24 cellular contexts compared by ENCODE assay signal in genomic region chr2:65334714-65335113, GRCh38.
"Had no signal": no experiment of that assay in that cellular context is flagged by ENCODE, and none has a peak within 500 bp of the region (broad histone marks: within the 10 kb centered on the region; RNA-seq: fewer than 3 reads in every experiment).

No MANE protein-coding gene starts in this region.

- H3K27me3 ChIP-seq: dorsolateral prefrontal cortex, esophagus squamous epithelium, gastrocnemius medialis, heart left ventricle, hepatocyte, left lung had no signal

- H3K36me3 Mint-ChIP-seq: memory B cell had no signal

- H3K36me3 ChIP-seq: gastrocnemius medialis had no signal

- H3K4me3 ChIP-seq: coronary artery, dorsolateral prefrontal cortex, esophagus squamous epithelium, gastrocnemius medialis, heart left ventricle, hepatocyte, left lung, lower lobe of right lung had no signal

- H3K27ac Mint-ChIP-seq: immature natural killer cell; memory B cell; naive thymus-derived CD4-positive, alpha-beta T cell had no signal

- H3K79me2 ChIP-seq: hepatocyte had no signal

- H3K27me3 Mint-ChIP-seq: naive thymus-derived CD4-positive, alpha-beta T cell had no signal

- H3K27ac ChIP-seq: coronary artery, dorsolateral prefrontal cortex, esophagus squamous epithelium, gastrocnemius medialis, heart left ventricle, hepatocyte, left lung, lower lobe of right lung had no signal

- FAIRE-seq: colon, endothelial cell of umbilical vein, keratinocyte had no signal

- ATAC-seq: gastrocnemius medialis; heart left ventricle; left cardiac atrium; left lung; left ventricle myocardium superior; lower lobe of right lung; naive thymus-derived CD4-positive, alpha-beta T cell had no signal

- H3K4me3 Mint-ChIP-seq: immature natural killer cell; memory B cell; naive thymus-derived CD4-positive, alpha-beta T cell had no signal

- H3K4me1 ChIP-seq: esophagus squamous epithelium, gastrocnemius medialis, left lung, lower lobe of right lung had no signal

- H3K4me1 Mint-ChIP-seq: immature natural killer cell; memory B cell; naive thymus-derived CD4-positive, alpha-beta T cell had no signal

- H3K9me3 ChIP-seq: esophagus squamous epithelium, gastrocnemius medialis, heart left ventricle, left lung, lower lobe of right lung had no signal

- H3K4me2 ChIP-seq: hepatocyte had no signal

- DNase-seq: dermis blood vessel endothelial cell; dorsolateral prefrontal cortex; effector CD4-positive, alpha-beta T cell; effector memory CD4-positive, alpha-beta T cell; esophagus squamous epithelium; foreskin fibroblast; foreskin melanocyte; gastrocnemius medialis; heart left ventricle; hypothalamus; immature natural killer cell; left cardiac atrium; left lung; left ventricle myocardium superior; lower lobe of right lung; mesendoderm; midbrain; naive thymus-derived CD4-positive, alpha-beta T cell had no signal

- H3K9me3 Mint-ChIP-seq: immature natural killer cell, memory B cell had no signal

- H2AFZ ChIP-seq: hepatocyte had no signal
